11 cellular contexts compared by ENCODE assay signal in genomic region chr20:20881808-20882207, GRCh38.
"Had no signal": no experiment of that assay in that cellular context is flagged by ENCODE, and none has a peak within 500 bp of the region (broad histone marks: within the 10 kb centered on the region; RNA-seq: fewer than 3 reads in every experiment).

No MANE protein-coding gene starts in this region.

- H3K4me3 ChIP-seq: GM23248, GM23338, HAP-1 had no signal

- H3K4me1 ChIP-seq: HAP-1 had no signal

- FAIRE-seq: H1, H54 had no signal

- ATAC-seq: GM23338, HCT116 had no signal

- H3K9me3 ChIP-seq: HAP-1 had no signal

- H3K36me3 ChIP-seq: HAP-1 had no signal

- DNase-seq: GM23248, GOT3, H7, H9, HCEC 1CT, HFFc6 had no signal

- H3K27ac ChIP-seq: GM23248 had no signal
